14 cellular contexts compared by ENCODE assay signal in genomic region chr10:119761106-119761505, GRCh38. TPM values are rescaled to one million over a fixed set of nuclear protein-coding genes. Genes with fewer than 3 reads are reported as not detected.
DNase-seq lines count a peak whose midpoint lies in the region; ATAC-seq, FAIRE-seq and TF ChIP-seq lines count a peak whose summit lies in the region.
"Had no signal": no experiment of that assay in that cellular context is flagged by ENCODE, and none has a peak within 500 bp of the region (broad histone marks: within the 10 kb centered on the region; RNA-seq: fewer than 3 reads in every experiment).

No MANE protein-coding gene starts in this region.

- H3K36me3 ChIP-seq in astrocyte (ENCODE audit: insufficient read depth, low read length) = no peaks in the 10 kb centered on the region
- H3K36me3 ChIP-seq in tibial nerve = peaks cover 0 to 2% (median 0%) of the 10 kb centered on the region in 3 donors
- no peaks in the 10 kb centered on the region for H3K36me3 ChIP-seq in kidney (ENCODE audit: control insufficient read depth in 1 of 2, insufficient read depth in 2 of 2, low read length in 2 of 2)

- peak overlapping the region; percentile 46 for H3K4me2 ChIP-seq in astrocyte (ENCODE audit: low read length)

- H3K79me2 ChIP-seq in astrocyte (ENCODE audit: insufficient read depth, low read length) = no peaks in the 10 kb centered on the region

- TF ChIP-seq CTCF in astrocyte (IDR thresholded peaks at IDR 0.05; ENCODE audit: insufficient read depth, low read depth, low read length) = no peak
- TF ChIP-seq CTCF in tibial nerve (IDR thresholded peaks at IDR 0.05) = no peak
- no peak for TF ChIP-seq CTCF in kidney (IDR thresholded peaks at IDR 0.05; ENCODE audit: borderline replicate concordance, extremely low read depth, insufficient read depth)

- FAIRE-seq in astrocyte (lab: Jason Lieb, UNC) = peak; percentile 73
- no peak for FAIRE-seq in kidney (lab: Jason Lieb, UNC)

- H3K4me1 Mint-ChIP-seq in astrocyte (ENCODE audit: low read depth, unreplicated experiment) = peaks cover 41% of the 10 kb centered on the region
- H3K4me1 Mint-ChIP-seq: nephron had no signal

- H3K9me3 Mint-ChIP-seq in astrocyte (ENCODE audit: unreplicated experiment) = no peaks in the 10 kb centered on the region
- H3K9me3 Mint-ChIP-seq: dendritic cell treated with granulocyte-macrophage colony-stimulating factor and Interleukin-4, amounts not matched to agents 40 ng/mL and 50 ng/mL, for 4 days; nephron had no signal

- H3K36me3 Mint-ChIP-seq in astrocyte (ENCODE audit: low read depth, unreplicated experiment) = peaks cover 9% of the 10 kb centered on the region

- 54 to 55% methylated on average over 3 of the region's 3 CpGs for WGBS in tibial nerve, 2 donors

- H4K20me1 ChIP-seq in astrocyte (ENCODE audit: insufficient read depth, low read length) = no peaks in the 10 kb centered on the region

- TF ChIP-seq EP300 in tibial nerve (IDR thresholded peaks at IDR 0.05) = no peak

- DNase-seq in H4 (ENCODE audit: low spot score) (peak; percentile 40), astrocyte (ENCODE audit: low read depth) (peak; percentile 87), iris pigment epithelial cell (ENCODE audit: low read depth) (peak; percentile 87), tibial nerve (ENCODE audit: low spot score in 2 of 2) (no peak), kidney (no peak), nucleus accumbens (lab: John Stamatoyannopoulos, UW) (no peak), DMS114 treated with DMSO at 0.1 percent for 48 hours (lab: John Stamatoyannopoulos, UW; ENCODE audit: unreplicated experiment) (no peak)
- DNase-seq: activated CD4-positive, CD25-positive, alpha-beta regulatory T cell; NCI-H2227 treated with DMSO at 0.1 percent for 48 hours; SHP77; stimulated activated CD4-positive, alpha-beta T cell treated with anti-CD3 and anti-CD28 coated beads, Interleukin-2, amount 100 ng/mL, for 48 hours had no signal

- no peaks in the 10 kb centered on the region for H3K9me3 ChIP-seq in astrocyte (ENCODE audit: insufficient read depth, low read depth, low read length)
- no peaks in the 10 kb centered on the region for H3K9me3 ChIP-seq in tibial nerve
- H3K9me3 ChIP-seq in kidney (ENCODE audit: control insufficient read depth in 1 of 2, low read length in 2 of 2) = no peaks in the 10 kb centered on the region

- H3K27ac Mint-ChIP-seq in astrocyte (ENCODE audit: unreplicated experiment) = peak overlapping the region; percentile 63
- H3K27ac Mint-ChIP-seq: dendritic cell treated with granulocyte-macrophage colony-stimulating factor and Interleukin-4, amounts not matched to agents 40 ng/mL and 50 ng/mL, for 4 days; nephron had no signal

- no peak for ATAC-seq in GM18520 (IDR thresholded peaks at IDR 0.05; ENCODE audit: unreplicated experiment)

- no peak overlapping the region for H3K4me3 Mint-ChIP-seq in astrocyte (ENCODE audit: unreplicated experiment)
- H3K4me3 Mint-ChIP-seq: dendritic cell treated with granulocyte-macrophage colony-stimulating factor and Interleukin-4, amounts not matched to agents 40 ng/mL and 50 ng/mL, for 4 days; nephron had no signal

- peaks cover 13% of the 10 kb centered on the region for H3K4me1 ChIP-seq in astrocyte (ENCODE audit: insufficient read depth, low read length)
- peaks cover 0 to 35% (median 14%) of the 10 kb centered on the region in 4 donors for H3K4me1 ChIP-seq in tibial nerve
- no peaks in the 10 kb centered on the region for H3K4me1 ChIP-seq in kidney (ENCODE audit: control insufficient read depth in 1 of 2, insufficient read depth in 1 of 2, low read depth in 1 of 2, low read length in 2 of 2)

- H3K27me3 ChIP-seq in astrocyte (ENCODE audit: insufficient read depth, low read length) (no peaks in the 10 kb centered on the region), tibial nerve (no peaks in the 10 kb centered on the region)

- TF ChIP-seq POLR2A in tibial nerve (IDR thresholded peaks at IDR 0.05) = no peak

- no peak overlapping the region for H3K4me3 ChIP-seq in astrocyte (ENCODE audit: insufficient read depth, low read depth, low read length)
- H3K4me3 ChIP-seq in tibial nerve = no peak overlapping the region
- no peak overlapping the region for H3K4me3 ChIP-seq in kidney (ENCODE audit: low read length in 2 of 2)

- intact Hi-C loops in kidney (cut with DNase I) = no loop called here

- H3K9ac ChIP-seq in astrocyte (ENCODE audit: low read length) (no peak overlapping the region), kidney (ENCODE audit: low read length in 2 of 2) (no peak overlapping the region)

- H3K27me3 Mint-ChIP-seq in astrocyte (ENCODE audit: low read depth, unreplicated experiment) = no peaks in the 10 kb centered on the region
- H3K27me3 Mint-ChIP-seq: dendritic cell treated with granulocyte-macrophage colony-stimulating factor and Interleukin-4, amounts not matched to agents 40 ng/mL and 50 ng/mL, for 4 days had no signal

- H2AFZ ChIP-seq in astrocyte (ENCODE audit: low read depth, low read length) = peak overlapping the region; percentile 14

- peak overlapping the region; percentile 22 for H3K27ac ChIP-seq in astrocyte (ENCODE audit: low read depth, low read length)
- H3K27ac ChIP-seq in tibial nerve = peak overlapping the region in 3 of 4 donors; percentile 16 to 79 (median 72)
- H3K27ac ChIP-seq in kidney (ENCODE audit: low read depth in 2 of 2, low read length in 2 of 2) = no peak overlapping the region

RNA-seq across cellular contexts. Expression of gene INPP5F, which starts 35.3 kb away (rescaled TPM):
- 8.9 and 9.5 TPM in 2 replicates for total RNA-seq in H4 (2014; rRNA removed; shearing (Covaris generic))
- total RNA-seq in astrocyte = 101 and 102 TPM in 2 replicates
- total RNA-seq in tibial nerve = 10 to 100 TPM; 22.7 to 39.8 (median 36.4) TPM
- total RNA-seq in kidney = 17.5 TPM
- 16.4 TPM for polyA plus RNA-seq in kidney (ENCODE audit: insufficient read depth, low read depth, low replicate concordance)

Comparison
In these comparisons a context has a peak if more than half of its experiments do, and no peak if none do; other contexts are left out.
1. DNase-seq: peak in H4 (single experiment), astrocyte (single experiment) and iris pigment epithelial cell (single experiment); none in tibial nerve (0 of 2), kidney (single experiment), nucleus accumbens (0 of 56) and DMS114 treated with DMSO at 0.1 percent for 48 hours (single experiment).
2. H3K27ac ChIP-seq: peak in astrocyte (single experiment) and tibial nerve (3 of 4); none in kidney (0 of 2).